16 cellular contexts compared by ENCODE assay signal in genomic region chr13:59094149-59094548, GRCh38.
DNase-seq lines count a peak whose midpoint lies in the region; ATAC-seq, FAIRE-seq and TF ChIP-seq lines count a peak whose summit lies in the region.
"Had no signal": no experiment of that assay in that cellular context is flagged by ENCODE, and none has a peak within 500 bp of the region (broad histone marks: within the 10 kb centered on the region; RNA-seq: fewer than 3 reads in every experiment).

No MANE protein-coding gene starts in this region.

- H3K9ac ChIP-seq in astrocyte (ENCODE audit: low read length) (no peak overlapping the region), H9 (ENCODE audit: extremely low read depth, insufficient read length, low read length) (no peak overlapping the region)

- peaks cover 1% of the 10 kb centered on the region for H3K4me1 ChIP-seq in astrocyte (ENCODE audit: insufficient read depth, low read length)
- H3K4me1 ChIP-seq in H9 (ENCODE audit: insufficient read depth, low read length) = no peaks in the 10 kb centered on the region
- peaks cover 3% of the 10 kb centered on the region; the same call in 1 of the 2 replicates for H3K4me1 ChIP-seq in SJCRH30

- H3K4ac ChIP-seq in H9 (ENCODE audit: low read depth, low read length) = no peak overlapping the region

- DNase-seq in A172 (ENCODE audit: low spot score) (peak; percentile 6), HEK293T (ENCODE audit: extremely low spot score) (no peak), NCI-H446 treated with DMSO at 0.1 percent for 48 hours (lab: John Stamatoyannopoulos, UW) (peak; percentile 47), astrocyte (ENCODE audit: low read depth) (peak; percentile 29), H9 (no peak), SJCRH30 (no peak), SIG-M5 treated with dmso at 0.1 percent for 504 hours (lab: John Stamatoyannopoulos, UW; ENCODE audit: unreplicated experiment) (no peak)
- DNase-seq: DMS79, GOT3, HFFc6, NCI-H1436 treated with DMSO at 0.1 percent for 48 hours, NCI-H2081 treated with DMSO at 0.1 percent for 48 hours, NCI-H526 treated with DMSO at 0.1 percent for 48 hours had no signal

- H3K4me3 Mint-ChIP-seq in astrocyte (ENCODE audit: unreplicated experiment) (no peak overlapping the region), H9 (no peak overlapping the region)
- H3K4me3 Mint-ChIP-seq: HFFc6 had no signal

- no peak overlapping the region for H4K8ac ChIP-seq in H9 (replicated peaks; ENCODE audit: insufficient read length, low read depth, low read length)

- H3K79me1 ChIP-seq in H9 (ENCODE audit: insufficient read depth, low read depth, low read length, poor library complexity, severe bottlenecking) = no peaks in the 10 kb centered on the region

- H3K27ac Mint-ChIP-seq in astrocyte (ENCODE audit: unreplicated experiment) (no peak overlapping the region), H9 (no peak overlapping the region)
- H3K27ac Mint-ChIP-seq: HFFc6 had no signal

- H2AK5ac ChIP-seq in H9 (ENCODE audit: insufficient read length, low read length) = no peak overlapping the region

- no peak for ATAC-seq in HG03139 (IDR thresholded peaks at IDR 0.05; ENCODE audit: unreplicated experiment)

- H3K4me1 Mint-ChIP-seq in astrocyte (ENCODE audit: low read depth, unreplicated experiment) (peaks cover 5% of the 10 kb centered on the region), H9 (peaks cover 1 to 4% of the 10 kb centered on the region in 2 experiments)

- no peaks in the 10 kb centered on the region for H3K23me2 ChIP-seq in H9 (ENCODE audit: insufficient read length, low read depth, low read length, poor library complexity, severe bottlenecking)

- POLR2A ChIA-PET in HEK293T (lab: Yijun Ruan, JAX) = no interaction called here

- H2BK20ac ChIP-seq in H9 (ENCODE audit: low read depth, low read length, poor library complexity, severe bottlenecking) = no peak overlapping the region

- FAIRE-seq in astrocyte (lab: Jason Lieb, UNC) = no peak
- FAIRE-seq: GM18507 had no signal

- no peak overlapping the region for H3T11ph ChIP-seq in H9 (ENCODE audit: low read length)

- no CpG with 5 or more reads among the region's 2 CpGs for WGBS in H9 (ENCODE audit: extremely low coverage, insufficient read length, low lambda C conversion rate)

- no peak overlapping the region for H2BK120ac ChIP-seq in H9 (ENCODE audit: low read depth, low read length, poor library complexity, severe bottlenecking)

- H3K9me3 Mint-ChIP-seq in astrocyte (ENCODE audit: unreplicated experiment) (peaks cover 2% of the 10 kb centered on the region), H9 (no peaks in the 10 kb centered on the region)

- H3K27me3 Mint-ChIP-seq in astrocyte (ENCODE audit: low read depth, unreplicated experiment) = no peaks in the 10 kb centered on the region
- no peaks in the 10 kb centered on the region for H3K27me3 Mint-ChIP-seq in H9 (ENCODE audit: low read depth)

- no peak overlapping the region for H2AFZ ChIP-seq in astrocyte (ENCODE audit: low read depth, low read length)
- no peak overlapping the region for H2AFZ ChIP-seq in H9 (ENCODE audit: low read length)

- H3K36me3 ChIP-seq in astrocyte (ENCODE audit: insufficient read depth, low read length) (no peaks in the 10 kb centered on the region), SJCRH30 (no peaks in the 10 kb centered on the region)

- no peaks in the 10 kb centered on the region for H3K27me3 ChIP-seq in astrocyte (ENCODE audit: insufficient read depth, low read length)
- no peaks in the 10 kb centered on the region for H3K27me3 ChIP-seq in H9 (ENCODE audit: insufficient read depth, low read length)
- no peaks in the 10 kb centered on the region for H3K27me3 ChIP-seq in SJCRH30

- H3K36me3 Mint-ChIP-seq in astrocyte (ENCODE audit: low read depth, unreplicated experiment) (no peaks in the 10 kb centered on the region), H9 (ENCODE audit: insufficient read depth in 1 of 3, low read depth in 3 of 3) (no peaks in the 10 kb centered on the region)

- no peak overlapping the region for H3K18ac ChIP-seq in H9 (ENCODE audit: insufficient read length, low read depth, low read length)

- no peak overlapping the region for H2BK12ac ChIP-seq in H9 (ENCODE audit: insufficient read length, low read depth, low read length)

- CTCF ChIA-PET in HEK293T (lab: Yijun Ruan, JAX) = no interaction called here

- no peaks in the 10 kb centered on the region for H3K79me2 ChIP-seq in astrocyte (ENCODE audit: insufficient read depth, low read length)
- H3K79me2 ChIP-seq in H9 (ENCODE audit: insufficient read depth, low read length) = no peaks in the 10 kb centered on the region

- H2BK15ac ChIP-seq in H9 (ENCODE audit: low read depth, low read length) = no peak overlapping the region

- no peak overlapping the region for H3K23ac ChIP-seq in H9 (ENCODE audit: insufficient read length, low read depth, low read length)

- no peak overlapping the region for H3K27ac ChIP-seq in astrocyte (ENCODE audit: low read depth, low read length)
- H3K27ac ChIP-seq in H9 (ENCODE audit: insufficient read length, low read depth, low read length) = no peak overlapping the region
- H3K27ac ChIP-seq in SJCRH30 = no peak overlapping the region
- H3K27ac ChIP-seq: SK-N-MC had no signal

- no peak overlapping the region for H3K56ac ChIP-seq in H9 (ENCODE audit: insufficient read length, low read depth, low read length)

- no peak overlapping the region for H3K4me3 ChIP-seq in astrocyte (ENCODE audit: insufficient read depth, low read depth, low read length)
- H3K4me3 ChIP-seq in SJCRH30 = no peak overlapping the region
- H3K4me3 ChIP-seq: SK-N-MC had no signal

- H4K91ac ChIP-seq in H9 (ENCODE audit: insufficient read length, low read depth, low read length) = no peak overlapping the region

- TF ChIP-seq CTCF in astrocyte (IDR thresholded peaks at IDR 0.05; ENCODE audit: insufficient read depth, low read depth, low read length) (no peak), H9 (conservative IDR thresholded peaks at IDR 0.05) (no peak)

- no peak overlapping the region for H2BK5ac ChIP-seq in H9 (ENCODE audit: insufficient read length, low read length)

- no peaks in the 10 kb centered on the region for H3K9me3 ChIP-seq in astrocyte (ENCODE audit: insufficient read depth, low read depth, low read length)
- no peaks in the 10 kb centered on the region for H3K9me3 ChIP-seq in H9 (ENCODE audit: control insufficient read depth, low read depth, low read length)
- no peaks in the 10 kb centered on the region for H3K9me3 ChIP-seq in SJCRH30 (replicated peaks)

- no peak overlapping the region for H4K5ac ChIP-seq in H9 (ENCODE audit: insufficient read length, low read depth, low read length)

- H4K20me1 ChIP-seq in astrocyte (ENCODE audit: insufficient read depth, low read length) = no peaks in the 10 kb centered on the region
- H4K20me1 ChIP-seq in H9 (ENCODE audit: control insufficient read depth, insufficient read depth, insufficient read length) = no peaks in the 10 kb centered on the region

- H3K4me2 ChIP-seq in astrocyte (ENCODE audit: low read length) = no peak overlapping the region
- no peak overlapping the region for H3K4me2 ChIP-seq in H9 (ENCODE audit: insufficient read depth, insufficient read length, low read length)

- H3K14ac ChIP-seq in H9 (ENCODE audit: insufficient read depth, low read length) = no peak overlapping the region

TF ChIP-seq in HEK293T, 16 proteins besides CTCF, POLR2A, EP300 and RAD21:
- peak; percentile 76 for TF ChIP-seq PKNOX1 (IDR thresholded peaks at IDR 0.05)
- no peak for TF ChIP-seq L3MBTL2 (conservative IDR thresholded peaks at IDR 0.05)

Comparison
In these comparisons a context has a peak if more than half of its experiments do, and no peak if none do; other contexts are left out.
1. DNase-seq: peak in A172 (single experiment), NCI-H446 treated with DMSO at 0.1 percent for 48 hours (single experiment) and astrocyte (single experiment); none in HEK293T (single experiment), H9 (single experiment), SJCRH30 (0 of 2) and SIG-M5 treated with dmso at 0.1 percent for 504 hours (single experiment).